1 cellular context compared by ENCODE assay signal in the genomic region with DNA sequence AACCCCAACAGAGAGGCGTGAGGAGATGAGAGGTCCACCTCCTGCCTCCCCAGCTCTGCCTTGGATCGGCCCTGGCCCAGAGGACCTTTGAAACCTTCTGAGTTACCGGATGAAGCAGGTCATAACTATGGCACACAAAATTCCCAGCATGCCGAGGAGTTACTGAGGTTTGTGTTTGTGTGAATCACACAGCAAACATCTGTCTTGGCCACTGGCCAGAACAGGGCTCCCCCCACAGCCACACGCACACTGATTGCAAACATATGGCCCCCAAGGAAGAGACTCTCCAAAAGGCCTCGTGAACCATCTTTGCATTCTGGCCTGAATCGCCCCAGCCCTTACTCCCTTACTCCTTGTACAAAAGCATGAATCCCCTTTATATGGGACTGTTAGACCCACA.
TF ChIP-seq lines count a peak whose summit lies in the region.

No MANE protein-coding gene starts in this region.

TF ChIP-seq in HepG2, 621 proteins besides CTCF, POLR2A, EP300 and RAD21 (continued from another document):
- TF ChIP-seq, protein P1, sequence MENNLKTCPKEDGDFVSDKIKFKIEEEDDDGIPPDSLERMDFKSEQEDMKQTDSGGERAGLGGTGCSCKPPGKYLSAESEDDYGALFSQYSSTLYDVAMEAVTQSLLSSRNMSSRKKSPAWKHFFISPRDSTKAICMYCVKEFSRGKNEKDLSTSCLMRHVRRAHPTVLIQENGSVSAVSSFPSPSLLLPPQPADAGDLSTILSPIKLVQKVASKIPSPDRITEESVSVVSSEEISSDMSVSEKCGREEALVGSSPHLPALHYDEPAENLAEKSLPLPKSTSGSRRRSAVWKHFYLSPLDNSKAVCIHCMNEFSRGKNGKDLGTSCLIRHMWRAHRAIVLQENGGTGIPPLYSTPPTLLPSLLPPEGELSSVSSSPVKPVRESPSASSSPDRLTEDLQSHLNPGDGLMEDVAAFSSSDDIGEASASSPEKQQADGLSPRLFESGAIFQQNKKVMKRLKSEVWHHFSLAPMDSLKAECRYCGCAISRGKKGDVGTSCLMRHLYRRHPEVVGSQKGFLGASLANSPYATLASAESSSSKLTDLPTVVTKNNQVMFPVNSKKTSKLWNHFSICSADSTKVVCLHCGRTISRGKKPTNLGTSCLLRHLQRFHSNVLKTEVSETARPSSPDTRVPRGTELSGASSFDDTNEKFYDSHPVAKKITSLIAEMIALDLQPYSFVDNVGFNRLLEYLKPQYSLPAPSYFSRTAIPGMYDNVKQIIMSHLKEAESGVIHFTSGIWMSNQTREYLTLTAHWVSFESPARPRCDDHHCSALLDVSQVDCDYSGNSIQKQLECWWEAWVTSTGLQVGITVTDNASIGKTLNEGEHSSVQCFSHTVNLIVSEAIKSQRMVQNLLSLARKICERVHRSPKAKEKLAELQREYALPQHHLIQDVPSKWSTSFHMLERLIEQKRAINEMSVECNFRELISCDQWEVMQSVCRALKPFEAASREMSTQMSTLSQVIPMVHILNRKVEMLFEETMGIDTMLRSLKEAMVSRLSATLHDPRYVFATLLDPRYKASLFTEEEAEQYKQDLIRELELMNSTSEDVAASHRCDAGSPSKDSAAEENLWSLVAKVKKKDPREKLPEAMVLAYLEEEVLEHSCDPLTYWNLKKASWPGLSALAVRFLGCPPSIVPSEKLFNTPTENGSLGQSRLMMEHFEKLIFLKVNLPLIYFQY (CRISPR knock-in tag; IDR thresholded peaks at IDR 0.05; ENCODE audit: borderline replicate concordance) = 0 out of 2 replicates have a peak, but pooled peaks have one; percentile 41
- TF ChIP-seq ZNF333 (CRISPR knock-in tag; IDR thresholded peaks at IDR 0.05; ENCODE audit: borderline replicate concordance) (no peak), SAP130 (CRISPR knock-in tag; IDR thresholded peaks at IDR 0.05; ENCODE audit: low read depth) (peak; percentile 40; the same call in 1 of the 2 replicates), JUN (CRISPR knock-in tag; IDR thresholded peaks at IDR 0.05) (no peak), ZNF335 (CRISPR knock-in tag; IDR thresholded peaks at IDR 0.05) (no peak), HNF4G (IDR thresholded peaks at IDR 0.05; ENCODE audit: borderline replicate concordance, low read depth, low read length) (peak; percentile 24; the same call in 1 of the 2 replicates), HNF4G (CRISPR knock-in tag; IDR thresholded peaks at IDR 0.05; ENCODE audit: borderline replicate concordance, low read depth) (0 out of 2 replicates have a peak, but pooled peaks have one; percentile 48), ETV5 (CRISPR knock-in tag; IDR thresholded peaks at IDR 0.05; ENCODE audit: borderline replicate concordance) (peak; percentile 66; the same call in 1 of the 2 replicates), ZMYM3 (CRISPR knock-in tag; IDR thresholded peaks at IDR 0.05) (0 out of 2 replicates have a peak, but pooled peaks have one; percentile 36), SOX13 (IDR thresholded peaks at IDR 0.05) (no peak), SOX13 (CRISPR knock-in tag; conservative IDR thresholded peaks at IDR 0.05 in 1 of 2, IDR thresholded peaks at IDR 0.05 in 1 of 2) (0 out of 4 replicates have a peak, but pooled peaks of 1 of the 2 experiments have one; percentile 9), FOSL2 (CRISPR knock-in tag; IDR thresholded peaks at IDR 0.05) (peak; percentile 93), FOSL1 (CRISPR knock-in tag; IDR thresholded peaks at IDR 0.05; ENCODE audit: borderline replicate concordance) (peak; percentile 63; the same call in 1 of the 2 replicates), ZIK1 (CRISPR knock-in tag; IDR thresholded peaks at IDR 0.05; ENCODE audit: borderline replicate concordance, low read depth) (0 out of 2 replicates have a peak, but pooled peaks have one; percentile 11), MYNN (CRISPR knock-in tag; IDR thresholded peaks at IDR 0.05; ENCODE audit: low read depth) (no peak), KDM4B (CRISPR knock-in tag; IDR thresholded peaks at IDR 0.05) (no peak), KDM5A (IDR thresholded peaks at IDR 0.05; ENCODE audit: borderline replicate concordance, low read length) (no peak), KAT8 (CRISPR knock-in tag; IDR thresholded peaks at IDR 0.05) (peak; percentile 44; the same call in 1 of the 2 replicates), ASH2L (IDR thresholded peaks at IDR 0.05; ENCODE audit: insufficient read length, low read depth, low read length) (peak; percentile 26), KDM5B (CRISPR knock-in tag; IDR thresholded peaks at IDR 0.05; ENCODE audit: borderline replicate concordance) (no peak), POLR2AphosphoS2 (IDR thresholded peaks at IDR 0.05; ENCODE audit: low read depth, low read length) (no peak), HHEX (CRISPR knock-in tag; IDR thresholded peaks at IDR 0.05) (no peak)
- TF ChIP-seq, protein P2, sequence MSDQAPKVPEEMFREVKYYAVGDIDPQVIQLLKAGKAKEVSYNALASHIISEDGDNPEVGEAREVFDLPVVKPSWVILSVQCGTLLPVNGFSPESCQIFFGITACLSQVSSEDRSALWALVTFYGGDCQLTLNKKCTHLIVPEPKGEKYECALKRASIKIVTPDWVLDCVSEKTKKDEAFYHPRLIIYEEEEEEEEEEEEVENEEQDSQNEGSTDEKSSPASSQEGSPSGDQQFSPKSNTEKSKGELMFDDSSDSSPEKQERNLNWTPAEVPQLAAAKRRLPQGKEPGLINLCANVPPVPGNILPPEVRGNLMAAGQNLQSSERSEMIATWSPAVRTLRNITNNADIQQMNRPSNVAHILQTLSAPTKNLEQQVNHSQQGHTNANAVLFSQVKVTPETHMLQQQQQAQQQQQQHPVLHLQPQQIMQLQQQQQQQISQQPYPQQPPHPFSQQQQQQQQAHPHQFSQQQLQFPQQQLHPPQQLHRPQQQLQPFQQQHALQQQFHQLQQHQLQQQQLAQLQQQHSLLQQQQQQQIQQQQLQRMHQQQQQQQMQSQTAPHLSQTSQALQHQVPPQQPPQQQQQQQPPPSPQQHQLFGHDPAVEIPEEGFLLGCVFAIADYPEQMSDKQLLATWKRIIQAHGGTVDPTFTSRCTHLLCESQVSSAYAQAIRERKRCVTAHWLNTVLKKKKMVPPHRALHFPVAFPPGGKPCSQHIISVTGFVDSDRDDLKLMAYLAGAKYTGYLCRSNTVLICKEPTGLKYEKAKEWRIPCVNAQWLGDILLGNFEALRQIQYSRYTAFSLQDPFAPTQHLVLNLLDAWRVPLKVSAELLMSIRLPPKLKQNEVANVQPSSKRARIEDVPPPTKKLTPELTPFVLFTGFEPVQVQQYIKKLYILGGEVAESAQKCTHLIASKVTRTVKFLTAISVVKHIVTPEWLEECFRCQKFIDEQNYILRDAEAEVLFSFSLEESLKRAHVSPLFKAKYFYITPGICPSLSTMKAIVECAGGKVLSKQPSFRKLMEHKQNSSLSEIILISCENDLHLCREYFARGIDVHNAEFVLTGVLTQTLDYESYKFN (CRISPR knock-in tag; conservative IDR thresholded peaks at IDR 0.05) = 0 out of 2 replicates have a peak, but pooled peaks have one; percentile 27
- TF ChIP-seq, protein P3, sequence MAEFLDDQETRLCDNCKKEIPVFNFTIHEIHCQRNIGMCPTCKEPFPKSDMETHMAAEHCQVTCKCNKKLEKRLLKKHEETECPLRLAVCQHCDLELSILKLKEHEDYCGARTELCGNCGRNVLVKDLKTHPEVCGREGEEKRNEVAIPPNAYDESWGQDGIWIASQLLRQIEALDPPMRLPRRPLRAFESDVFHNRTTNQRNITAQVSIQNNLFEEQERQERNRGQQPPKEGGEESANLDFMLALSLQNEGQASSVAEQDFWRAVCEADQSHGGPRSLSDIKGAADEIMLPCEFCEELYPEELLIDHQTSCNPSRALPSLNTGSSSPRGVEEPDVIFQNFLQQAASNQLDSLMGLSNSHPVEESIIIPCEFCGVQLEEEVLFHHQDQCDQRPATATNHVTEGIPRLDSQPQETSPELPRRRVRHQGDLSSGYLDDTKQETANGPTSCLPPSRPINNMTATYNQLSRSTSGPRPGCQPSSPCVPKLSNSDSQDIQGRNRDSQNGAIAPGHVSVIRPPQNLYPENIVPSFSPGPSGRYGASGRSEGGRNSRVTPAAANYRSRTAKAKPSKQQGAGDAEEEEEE (CRISPR knock-in tag; IDR thresholded peaks at IDR 0.05; ENCODE audit: borderline replicate concordance) = no peak
- TF ChIP-seq, protein P4, sequence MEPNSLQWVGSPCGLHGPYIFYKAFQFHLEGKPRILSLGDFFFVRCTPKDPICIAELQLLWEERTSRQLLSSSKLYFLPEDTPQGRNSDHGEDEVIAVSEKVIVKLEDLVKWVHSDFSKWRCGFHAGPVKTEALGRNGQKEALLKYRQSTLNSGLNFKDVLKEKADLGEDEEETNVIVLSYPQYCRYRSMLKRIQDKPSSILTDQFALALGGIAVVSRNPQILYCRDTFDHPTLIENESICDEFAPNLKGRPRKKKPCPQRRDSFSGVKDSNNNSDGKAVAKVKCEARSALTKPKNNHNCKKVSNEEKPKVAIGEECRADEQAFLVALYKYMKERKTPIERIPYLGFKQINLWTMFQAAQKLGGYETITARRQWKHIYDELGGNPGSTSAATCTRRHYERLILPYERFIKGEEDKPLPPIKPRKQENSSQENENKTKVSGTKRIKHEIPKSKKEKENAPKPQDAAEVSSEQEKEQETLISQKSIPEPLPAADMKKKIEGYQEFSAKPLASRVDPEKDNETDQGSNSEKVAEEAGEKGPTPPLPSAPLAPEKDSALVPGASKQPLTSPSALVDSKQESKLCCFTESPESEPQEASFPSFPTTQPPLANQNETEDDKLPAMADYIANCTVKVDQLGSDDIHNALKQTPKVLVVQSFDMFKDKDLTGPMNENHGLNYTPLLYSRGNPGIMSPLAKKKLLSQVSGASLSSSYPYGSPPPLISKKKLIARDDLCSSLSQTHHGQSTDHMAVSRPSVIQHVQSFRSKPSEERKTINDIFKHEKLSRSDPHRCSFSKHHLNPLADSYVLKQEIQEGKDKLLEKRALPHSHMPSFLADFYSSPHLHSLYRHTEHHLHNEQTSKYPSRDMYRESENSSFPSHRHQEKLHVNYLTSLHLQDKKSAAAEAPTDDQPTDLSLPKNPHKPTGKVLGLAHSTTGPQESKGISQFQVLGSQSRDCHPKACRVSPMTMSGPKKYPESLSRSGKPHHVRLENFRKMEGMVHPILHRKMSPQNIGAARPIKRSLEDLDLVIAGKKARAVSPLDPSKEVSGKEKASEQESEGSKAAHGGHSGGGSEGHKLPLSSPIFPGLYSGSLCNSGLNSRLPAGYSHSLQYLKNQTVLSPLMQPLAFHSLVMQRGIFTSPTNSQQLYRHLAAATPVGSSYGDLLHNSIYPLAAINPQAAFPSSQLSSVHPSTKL (CRISPR knock-in tag; IDR thresholded peaks at IDR 0.05) = peak; percentile 53; the same call in 1 of the 2 replicates
- TF ChIP-seq, protein P5, sequence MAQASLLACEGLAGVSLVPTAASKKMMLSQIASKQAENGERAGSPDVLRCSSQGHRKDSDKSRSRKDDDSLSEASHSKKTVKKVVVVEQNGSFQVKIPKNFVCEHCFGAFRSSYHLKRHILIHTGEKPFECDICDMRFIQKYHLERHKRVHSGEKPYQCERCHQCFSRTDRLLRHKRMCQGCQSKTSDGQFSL (CRISPR knock-in tag; IDR thresholded peaks at IDR 0.05) = peak; percentile 45; the same call in 1 of the 2 replicates
- TF ChIP-seq, protein P6, sequence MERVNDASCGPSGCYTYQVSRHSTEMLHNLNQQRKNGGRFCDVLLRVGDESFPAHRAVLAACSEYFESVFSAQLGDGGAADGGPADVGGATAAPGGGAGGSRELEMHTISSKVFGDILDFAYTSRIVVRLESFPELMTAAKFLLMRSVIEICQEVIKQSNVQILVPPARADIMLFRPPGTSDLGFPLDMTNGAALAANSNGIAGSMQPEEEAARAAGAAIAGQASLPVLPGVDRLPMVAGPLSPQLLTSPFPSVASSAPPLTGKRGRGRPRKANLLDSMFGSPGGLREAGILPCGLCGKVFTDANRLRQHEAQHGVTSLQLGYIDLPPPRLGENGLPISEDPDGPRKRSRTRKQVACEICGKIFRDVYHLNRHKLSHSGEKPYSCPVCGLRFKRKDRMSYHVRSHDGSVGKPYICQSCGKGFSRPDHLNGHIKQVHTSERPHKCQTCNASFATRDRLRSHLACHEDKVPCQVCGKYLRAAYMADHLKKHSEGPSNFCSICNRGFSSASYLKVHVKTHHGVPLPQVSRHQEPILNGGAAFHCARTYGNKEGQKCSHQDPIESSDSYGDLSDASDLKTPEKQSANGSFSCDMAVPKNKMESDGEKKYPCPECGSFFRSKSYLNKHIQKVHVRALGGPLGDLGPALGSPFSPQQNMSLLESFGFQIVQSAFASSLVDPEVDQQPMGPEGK (CRISPR knock-in tag; IDR thresholded peaks at IDR 0.05) = peak; percentile 81
- TF ChIP-seq, protein P7, sequence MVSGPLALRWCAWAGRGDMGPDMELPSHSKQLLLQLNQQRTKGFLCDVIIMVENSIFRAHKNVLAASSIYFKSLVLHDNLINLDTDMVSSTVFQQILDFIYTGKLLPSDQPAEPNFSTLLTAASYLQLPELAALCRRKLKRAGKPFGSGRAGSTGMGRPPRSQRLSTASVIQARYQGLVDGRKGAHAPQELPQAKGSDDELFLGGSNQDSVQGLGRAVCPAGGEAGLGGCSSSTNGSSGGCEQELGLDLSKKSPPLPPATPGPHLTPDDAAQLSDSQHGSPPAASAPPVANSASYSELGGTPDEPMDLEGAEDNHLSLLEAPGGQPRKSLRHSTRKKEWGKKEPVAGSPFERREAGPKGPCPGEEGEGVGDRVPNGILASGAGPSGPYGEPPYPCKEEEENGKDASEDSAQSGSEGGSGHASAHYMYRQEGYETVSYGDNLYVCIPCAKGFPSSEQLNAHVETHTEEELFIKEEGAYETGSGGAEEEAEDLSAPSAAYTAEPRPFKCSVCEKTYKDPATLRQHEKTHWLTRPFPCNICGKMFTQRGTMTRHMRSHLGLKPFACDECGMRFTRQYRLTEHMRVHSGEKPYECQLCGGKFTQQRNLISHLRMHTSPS (CRISPR knock-in tag; IDR thresholded peaks at IDR 0.05; ENCODE audit: low read depth) = no peak
TF ChIP-seq in HepG2: peak in this region for 32.
